Comparison of ENCODE assay signal across 23 cellular contexts in the genomic region with DNA sequence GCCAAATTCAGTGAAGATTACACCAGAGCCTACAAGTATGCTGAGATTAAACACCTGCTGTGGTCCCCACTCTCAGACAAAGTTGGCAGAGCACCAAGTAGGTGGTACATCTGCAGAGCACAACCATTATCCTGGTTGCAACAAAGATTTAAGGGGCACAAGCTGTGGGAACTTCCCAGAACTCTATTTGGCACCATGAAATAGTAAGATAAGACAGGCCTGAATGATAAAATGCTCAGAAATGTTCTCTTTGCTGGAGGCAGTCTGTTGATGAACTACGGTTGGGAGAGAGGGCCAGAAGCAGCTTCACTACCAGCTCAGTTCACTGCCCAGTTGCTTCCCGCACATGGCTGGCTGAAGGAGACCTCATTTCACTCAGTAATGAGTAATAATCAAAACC. TPM values are rescaled to one million over a fixed set of nuclear protein-coding genes. Genes with fewer than 3 reads are reported as not detected.
A peak's percentile ranks its signal among the peaks of the same experiment; 100 is the strongest.
DNase-seq lines count a peak whose midpoint lies in the region; ATAC-seq and TF ChIP-seq lines count a peak whose summit lies in the region.
"Had no signal": no experiment of that assay in that cellular context is flagged by ENCODE, and none has a peak within 500 bp of the region (broad histone marks: within the 10 kb centered on the region; RNA-seq: fewer than 3 reads in every experiment).

No MANE protein-coding gene starts in this region.

- no peak overlapping the region for H2AFZ ChIP-seq in MM.1S (ENCODE audit: low read length)

- TF ChIP-seq CTCF in GM10248 (IDR thresholded peaks at IDR 0.05; ENCODE audit: control extremely low read depth, extremely low read depth, low read depth, missing control alignments) (no peak), MM.1S (IDR thresholded peaks at IDR 0.05; ENCODE audit: low read length) (no peak)

- H3K4me1 Mint-ChIP-seq in naive thymus-derived CD8-positive, alpha-beta T cell = peaks cover 14 to 29% (median 19%) of the 10 kb centered on the region in 4 donors

- H3K79me2 ChIP-seq in MM.1S (ENCODE audit: low read length) = peaks cover 20% of the 10 kb centered on the region

- CTCF ChIA-PET in GM10248 (lab: Yijun Ruan, JAX) = interaction anchor here (0.8 to 1.9 kb wide), 5 partner anchors 10 to 157 kb away, joined by 3 to 6 read pairs (median 3); no protein-coding TSS in a partner anchor

- H3K9ac ChIP-seq in MM.1S (ENCODE audit: low read length) = no peak overlapping the region

- H3K27me3 Mint-ChIP-seq in naive thymus-derived CD8-positive, alpha-beta T cell = no peaks in the 10 kb centered on the region
- H3K27me3 Mint-ChIP-seq: activated CD4-positive, alpha-beta memory T cell treated with anti-CD3 and anti-CD28 coated beads for 36 hours had no signal

- H3K4me3 Mint-ChIP-seq in naive thymus-derived CD8-positive, alpha-beta T cell = no peak overlapping the region
- H3K4me3 Mint-ChIP-seq: activated CD4-positive, alpha-beta memory T cell treated with anti-CD3 and anti-CD28 coated beads for 36 hours; natural killer cell had no signal

- H3F3A ChIP-seq in MM.1S (ENCODE audit: insufficient read depth, low read length) = no peaks in the 10 kb centered on the region

- H3K36me3 ChIP-seq in MM.1S (replicated peaks; ENCODE audit: insufficient read depth, low read length) = no peaks in the 10 kb centered on the region
- H3K36me3 ChIP-seq: HAP-1 had no signal

- POLR2A ChIA-PET in naive thymus-derived CD8-positive, alpha-beta T cell (lab: Charles Lee) = interaction anchor here (0.6 to 1.5 kb wide), 2 partner anchors 39 to 111 kb away, joined by 3 to 5 read pairs; no protein-coding TSS in a partner anchor
- POLR2A ChIA-PET in GM10248 (lab: Yijun Ruan, JAX) = no interaction called here

- H3K9me2 ChIP-seq in MM.1S (replicated peaks; ENCODE audit: insufficient read depth, low read length) = no peaks in the 10 kb centered on the region

- peaks cover 5 to 28% (median 12%) of the 10 kb centered on the region in 3 donors for H3K36me3 Mint-ChIP-seq in naive thymus-derived CD8-positive, alpha-beta T cell

- peaks cover 0 to 2% (median 0%) of the 10 kb centered on the region in 9 donors for H3K9me3 Mint-ChIP-seq in naive thymus-derived CD8-positive, alpha-beta T cell
- H3K9me3 Mint-ChIP-seq: natural killer cell had no signal

- H3K4me2 ChIP-seq in MM.1S (ENCODE audit: low read depth, low read length) = no peak overlapping the region

- peak overlapping the region in 7 of 10 donors; percentile 1 to 77 (median 27) for H3K27ac Mint-ChIP-seq in naive thymus-derived CD8-positive, alpha-beta T cell
- H3K27ac Mint-ChIP-seq: activated CD4-positive, alpha-beta memory T cell treated with anti-CD3 and anti-CD28 coated beads for 36 hours; natural killer cell had no signal

- peaks cover 12% of the 10 kb centered on the region for H3K4me1 ChIP-seq in MM.1S (ENCODE audit: low read length)
- H3K4me1 ChIP-seq: HAP-1 had no signal

- DNase-seq in DMS 273 (lab: John Stamatoyannopoulos, UW; ENCODE audit: unreplicated experiment) (peak; percentile 68), DMS 273 treated with DMSO at 0.1 percent for 48 hours (lab: John Stamatoyannopoulos, UW) (no peak), NCI-H1092 treated with DMSO at 0.1 percent for 48 hours (lab: John Stamatoyannopoulos, UW) (peak; percentile 10), RPMI8226 (peak; percentile 30), GM10248 (ENCODE audit: extremely low spot score) (no peak), MM.1S (no peak)
- DNase-seq in naive thymus-derived CD8-positive, alpha-beta T cell = no peak
- DNase-seq: activated CD4-positive, alpha-beta memory T cell treated with anti-CD3 and anti-CD28 coated beads for 36 hours; activated T-cell treated with anti-CD3 and anti-CD28 coated beads, Interleukin-2, amount 50 U/mL, for 1 hour; central memory CD4-positive, alpha-beta T cell; effector CD8-positive, alpha-beta T cell; heart left ventricle; natural killer cell; NCI-H1694; NCI-H774; stimulated activated CD4-positive, alpha-beta T cell treated with anti-CD3 and anti-CD28 coated beads, Interleukin-4, amount 100 ng/mL, for 4 hours; stimulated activated CD8-positive, alpha-beta memory T cell treated with anti-CD3 and anti-CD28 coated beads, Interleukin-4, amount 100 ng/mL, for 48 hours; SW 1271 had no signal

- no peak overlapping the region for H3K27ac ChIP-seq in MM.1S (ENCODE audit: low read length)
- H3K27ac ChIP-seq: 22Rv1, C4-2B, heart left ventricle, suprapubic skin had no signal

- no peak overlapping the region for H3K4me3 ChIP-seq in MM.1S (ENCODE audit: low read length)
- H3K4me3 ChIP-seq: HAP-1, heart left ventricle, suprapubic skin had no signal

- H3K9me3 ChIP-seq in MM.1S (replicated peaks; ENCODE audit: insufficient read depth, low read length) = no peaks in the 10 kb centered on the region
- H3K9me3 ChIP-seq: HAP-1, suprapubic skin had no signal

- peak in 1 of 2 donors; percentile 20 for ATAC-seq in naive thymus-derived CD8-positive, alpha-beta T cell
- ATAC-seq in HG03520 (IDR thresholded peaks at IDR 0.05; ENCODE audit: unreplicated experiment) = no peak
- ATAC-seq: heart left ventricle, natural killer cell had no signal

- H3K27me3 ChIP-seq in MM.1S (replicated peaks; ENCODE audit: insufficient read depth, low read length) = no peaks in the 10 kb centered on the region
- H3K27me3 ChIP-seq: heart left ventricle, suprapubic skin had no signal

- H4K20me1 ChIP-seq in MM.1S (ENCODE audit: insufficient read depth, low read length) = no peaks in the 10 kb centered on the region

RNA-seq across cellular contexts. Expression of a gene that starts 19.9 kb away (rescaled TPM):
- 1,000 to 10,000 TPM; 1,607 to 1,641 TPM for total RNA-seq in naive thymus-derived CD8-positive, alpha-beta T cell
- polyA plus RNA-seq in naive thymus-derived CD8-positive, alpha-beta T cell = 1,000 to 10,000 TPM; 3,250 to 3,560 (median 3,276) TPM

Comparison
In these comparisons a context has a peak if more than half of its experiments do, and no peak if none do; other contexts are left out.
1. DNase-seq: peak in DMS 273 (single experiment), NCI-H1092 treated with DMSO at 0.1 percent for 48 hours (single experiment) and RPMI8226 (single experiment); none in DMS 273 treated with DMSO at 0.1 percent for 48 hours (single experiment), naive thymus-derived CD8-positive, alpha-beta T cell (0 of 10), GM10248 (single experiment) and MM.1S (single experiment).